In genomic region chr10:93841930-93842329, GRCh38 we compare ENCODE assay signal across 19 cellular contexts. TPM values are rescaled to one million over a fixed set of nuclear protein-coding genes. Genes with fewer than 3 reads are reported as not detected.
A peak's percentile ranks its signal among the peaks of the same experiment; 100 is the strongest.
DNase-seq lines count a peak whose midpoint lies in the region; ATAC-seq and TF ChIP-seq lines count a peak whose summit lies in the region.
"Had no signal": no experiment of that assay in that cellular context is flagged by ENCODE, and none has a peak within 500 bp of the region (broad histone marks: within the 10 kb centered on the region; RNA-seq: fewer than 3 reads in every experiment).

No MANE protein-coding gene starts in this region.

- H3K23ac ChIP-seq in H9 (ENCODE audit: insufficient read length, low read depth, low read length): no peak overlapping the region
- no peak overlapping the region for H3K23ac ChIP-seq in neuronal stem cell (ENCODE audit: low read depth, low read length, poor library complexity)

- H2BK15ac ChIP-seq in H9 (ENCODE audit: low read depth, low read length) (no peak overlapping the region), neuronal stem cell (ENCODE audit: low read length) (no peak overlapping the region)

- CTCF ChIA-PET in WTC11 (lab: Charles Lee): interaction anchor here (0.7 to 1.4 kb wide), 2 partner anchors 26 to 384 kb away, joined by 3 to 5 read pairs; no protein-coding TSS in a partner anchor

- H3K27me3 Mint-ChIP-seq in H9 (ENCODE audit: low read depth) (peaks cover 99% of the 10 kb centered on the region), WTC11 (ENCODE audit: low read depth) (peaks cover 100% of the 10 kb centered on the region)

- H3K4me2 ChIP-seq in H9 (ENCODE audit: insufficient read depth, insufficient read length, low read length) (no peak overlapping the region), neuronal stem cell (ENCODE audit: insufficient read depth, low read length, poor library complexity, severe bottlenecking) (no peak overlapping the region)

- no CpG with 5 or more reads among the region's 2 CpGs for WGBS in H9 (ENCODE audit: extremely low coverage, insufficient read length, low lambda C conversion rate)
- no CpG with 5 or more reads among the region's 2 CpGs for WGBS in neuronal stem cell (ENCODE audit: extremely low coverage in 2 of 2, insufficient read length in 2 of 2, insufficient replicate concordance in 1 of 2), 2 donors

- no peak for TF ChIP-seq CTCF in H9 (conservative IDR thresholded peaks at IDR 0.05)
- no peak for TF ChIP-seq CTCF in WTC11 (IDR thresholded peaks at IDR 0.05)
- TF ChIP-seq CTCF in foreskin keratinocyte (conservative IDR thresholded peaks at IDR 0.05): no peak

- H3K79me1 ChIP-seq in H9 (ENCODE audit: insufficient read depth, low read depth, low read length, poor library complexity, severe bottlenecking): no peaks in the 10 kb centered on the region
- H3K79me1 ChIP-seq in neuronal stem cell (ENCODE audit: low read depth, low read length): no peaks in the 10 kb centered on the region

- no peak overlapping the region for H3K27ac ChIP-seq in H9 (ENCODE audit: insufficient read length, low read depth, low read length)
- H3K27ac ChIP-seq in neuronal stem cell (replicated peaks; ENCODE audit: low read length): peak overlapping the region; percentile 7
- H3K27ac ChIP-seq in caudate nucleus (ENCODE audit: low read depth, low read length): no peak overlapping the region
- H3K27ac ChIP-seq in foreskin keratinocyte: no peak overlapping the region
- H3K27ac ChIP-seq: Peyer's patch had no signal

- H3K14ac ChIP-seq in H9 (ENCODE audit: insufficient read depth, low read length): no peak overlapping the region
- no peak overlapping the region for H3K14ac ChIP-seq in neuronal stem cell (ENCODE audit: low read length)

- no peak overlapping the region for H3K4ac ChIP-seq in H9 (ENCODE audit: low read depth, low read length)
- H3K4ac ChIP-seq in neuronal stem cell (ENCODE audit: low read length): no peak overlapping the region

- H3K4me3 Mint-ChIP-seq in H9 (no peak overlapping the region; a peak in 1 of 5 replicates), WTC11 (no peak overlapping the region)
- H3K4me3 Mint-ChIP-seq: CD4-positive, alpha-beta T cell had no signal

- H3K36me3 Mint-ChIP-seq in H9 (ENCODE audit: insufficient read depth in 1 of 3, low read depth in 3 of 3) (peaks cover 7 to 8% (median 8%) of the 10 kb centered on the region in 3 experiments; a peak in 5 of 7 replicates), WTC11 (peaks cover 30% of the 10 kb centered on the region)

- H2BK20ac ChIP-seq in H9 (ENCODE audit: low read depth, low read length, poor library complexity, severe bottlenecking): no peak overlapping the region

- H3K27ac Mint-ChIP-seq in H9 (no peak overlapping the region), WTC11 (no peak overlapping the region)
- H3K27ac Mint-ChIP-seq: CD4-positive, alpha-beta T cell had no signal

- no peak overlapping the region for H2AK5ac ChIP-seq in H9 (ENCODE audit: insufficient read length, low read length)
- H2AK5ac ChIP-seq in neuronal stem cell (ENCODE audit: low read depth, low read length): no peak overlapping the region

- no peak overlapping the region for H2BK12ac ChIP-seq in H9 (ENCODE audit: insufficient read length, low read depth, low read length)
- no peak overlapping the region for H2BK12ac ChIP-seq in neuronal stem cell (ENCODE audit: low read length)

- H2BK5ac ChIP-seq in H9 (ENCODE audit: insufficient read length, low read length): no peak overlapping the region
- no peak overlapping the region for H2BK5ac ChIP-seq in neuronal stem cell (ENCODE audit: low read length)

- no peaks in the 10 kb centered on the region for H3K9me3 ChIP-seq in H9 (ENCODE audit: control insufficient read depth, low read depth, low read length)
- peaks cover 0 to 2% of the 10 kb centered on the region in 2 donors for H3K9me3 ChIP-seq in neuronal stem cell (replicated peaks in 1 of 2; ENCODE audit: control insufficient read depth in 2 of 2, insufficient read depth in 1 of 2, low read depth in 1 of 2, low read length in 2 of 2)
- H3K9me3 ChIP-seq: Caco-2, Peyer's patch had no signal

- peak; percentile 97 for ATAC-seq in WTC11
- ATAC-seq in foreskin keratinocyte: no peak
- ATAC-seq: GM12878, HCT116 had no signal

- H4K20me1 ChIP-seq in H9 (ENCODE audit: control insufficient read depth, insufficient read depth, insufficient read length): no peaks in the 10 kb centered on the region

- H4K8ac ChIP-seq in H9 (replicated peaks; ENCODE audit: insufficient read length, low read depth, low read length): no peak overlapping the region
- H4K8ac ChIP-seq in neuronal stem cell (ENCODE audit: low read depth, low read length): no peak overlapping the region

- DNase-seq in H9 (peak; percentile 74), WTC11 (ENCODE audit: low spot score) (peak; percentile 72), iPS DF 4.7 (ENCODE audit: extremely low read depth, low spot score) (peak; percentile 86), neuronal stem cell (ENCODE audit: low spot score) (peak; percentile 8), NCI-H510A treated with DMSO at 0.1 percent for 48 hours (lab: John Stamatoyannopoulos, UW) (no peak), caudate nucleus (lab: John Stamatoyannopoulos, UW) (no peak), foreskin keratinocyte (no peak)
- DNase-seq: Caco-2; CD4-positive, alpha-beta T cell; DMS 273 treated with DMSO at 0.1 percent for 48 hours; DMS79 treated with DMSO at 0.1 percent for 48 hours; KBM-7; MM.1S; NCI-H1048; NCI-H1417 treated with DMSO at 0.1 percent for 48 hours; NCI-H1930; Peyer's patch had no signal

- H2BK120ac ChIP-seq in H9 (ENCODE audit: low read depth, low read length, poor library complexity, severe bottlenecking) (no peak overlapping the region), neuronal stem cell (ENCODE audit: low read depth, low read length) (no peak overlapping the region)

- no peaks in the 10 kb centered on the region for H3K79me2 ChIP-seq in H9 (ENCODE audit: insufficient read depth, low read length)

- POLR2A ChIA-PET in WTC11 (lab: Charles Lee): no interaction called here

- H4K5ac ChIP-seq in H9 (ENCODE audit: insufficient read length, low read depth, low read length): no peak overlapping the region

- H3K23me2 ChIP-seq in H9 (ENCODE audit: insufficient read length, low read depth, low read length, poor library complexity, severe bottlenecking): no peaks in the 10 kb centered on the region

- H3K27me3 ChIP-seq in H9 (ENCODE audit: insufficient read depth, low read length) (peaks cover 79% of the 10 kb centered on the region), neuronal stem cell (ENCODE audit: control insufficient read depth in 3 of 3, insufficient read depth in 3 of 3, low read depth in 1 of 3, low read length in 3 of 3) (peaks cover 0 to 12% (median 0%) of the 10 kb centered on the region in 3 experiments), foreskin keratinocyte (no peaks in the 10 kb centered on the region)
- H3K27me3 ChIP-seq: Peyer's patch had no signal

- H3K9me3 Mint-ChIP-seq in H9 (peaks cover 13 to 34% of the 10 kb centered on the region in 2 experiments), WTC11 (peaks cover 29% of the 10 kb centered on the region)
- H3K9me3 Mint-ChIP-seq: CD4-positive, alpha-beta T cell had no signal

- H3K18ac ChIP-seq in H9 (ENCODE audit: insufficient read length, low read depth, low read length) (no peak overlapping the region), neuronal stem cell (ENCODE audit: low read length) (no peak overlapping the region)

- H2AFZ ChIP-seq in H9 (ENCODE audit: low read length) (no peak overlapping the region), neuronal stem cell (ENCODE audit: low read length) (no peak overlapping the region)

- H3K56ac ChIP-seq in H9 (ENCODE audit: insufficient read length, low read depth, low read length): no peak overlapping the region

- H3K4me1 ChIP-seq in H9 (ENCODE audit: insufficient read depth, low read length) (no peaks in the 10 kb centered on the region), neuronal stem cell (ENCODE audit: control insufficient read depth in 2 of 2, insufficient read depth in 1 of 2, low read depth in 1 of 2, low read length in 2 of 2) (peaks cover 0 to 5% of the 10 kb centered on the region in 2 donors), foreskin keratinocyte (no peaks in the 10 kb centered on the region)

- no peaks in the 10 kb centered on the region for H3K36me3 ChIP-seq in neuronal stem cell (replicated peaks in 1 of 2; ENCODE audit: control insufficient read depth in 2 of 2, insufficient read depth in 2 of 2, low read length in 2 of 2)
- H3K36me3 ChIP-seq: Peyer's patch had no signal

- H4K91ac ChIP-seq in H9 (ENCODE audit: insufficient read length, low read depth, low read length) (no peak overlapping the region), neuronal stem cell (ENCODE audit: low read depth, low read length, poor library complexity) (no peak overlapping the region)

- H3T11ph ChIP-seq in H9 (ENCODE audit: low read length): no peak overlapping the region

- H3K4me1 Mint-ChIP-seq in H9 (peaks cover 9% of the 10 kb centered on the region in 2 experiments), WTC11 (peaks cover 11% of the 10 kb centered on the region)

- H3K9ac ChIP-seq in H9 (ENCODE audit: extremely low read depth, insufficient read length, low read length) (no peak overlapping the region), neuronal stem cell (ENCODE audit: low read depth, low read length, poor library complexity) (no peak overlapping the region)

- no peak overlapping the region for H3K4me3 ChIP-seq in neuronal stem cell (ENCODE audit: low read length in 2 of 2)
- H3K4me3 ChIP-seq: GM12878, Peyer's patch had no signal

TF ChIP-seq in WTC11, 78 proteins besides CTCF, POLR2A, EP300 and RAD21 (continues in another document):
- TF ChIP-seq NFATC4 (CRISPR knock-in tag; IDR thresholded peaks at IDR 0.05): no peak
- TF ChIP-seq ZNF423 (CRISPR knock-in tag; IDR thresholded peaks at IDR 0.05): peak; percentile 39; the same call in 1 of the 2 replicates
- peak; percentile 90 for TF ChIP-seq TEAD1 (CRISPR knock-in tag; IDR thresholded peaks at IDR 0.05)

RNA-seq across cellular contexts. Expression of gene SLC35G1, which starts 51.8 kb away (rescaled TPM):
- total RNA-seq in H9 (2021) (6.1 and 6.3 TPM in 2 replicates), WTC11 (2021) (5.1 to 6.6 TPM (median 5.3 TPM) in 3 replicates), foreskin keratinocyte (5.2 and 6.4 TPM in 2 replicates)
- polyA plus RNA-seq in neuronal stem cell (2013, experiment 1 of 2): 10.9 TPM
- polyA plus RNA-seq in neuronal stem cell (2013, experiment 2 of 2): 11.4 TPM
- polyA plus RNA-seq in foreskin keratinocyte: 2.8 and 3.5 TPM in 2 replicates

Comparison
In these comparisons a context has a peak if more than half of its experiments do, and no peak if none do; other contexts are left out.
1. DNase-seq: peak in H9 (single experiment), WTC11 (single experiment), iPS DF 4.7 (single experiment) and neuronal stem cell (single experiment); none in NCI-H510A treated with DMSO at 0.1 percent for 48 hours (single experiment), caudate nucleus (0 of 61) and foreskin keratinocyte (0 of 2).